ENCODE assay signal across 6 cellular contexts in the genomic region with DNA sequence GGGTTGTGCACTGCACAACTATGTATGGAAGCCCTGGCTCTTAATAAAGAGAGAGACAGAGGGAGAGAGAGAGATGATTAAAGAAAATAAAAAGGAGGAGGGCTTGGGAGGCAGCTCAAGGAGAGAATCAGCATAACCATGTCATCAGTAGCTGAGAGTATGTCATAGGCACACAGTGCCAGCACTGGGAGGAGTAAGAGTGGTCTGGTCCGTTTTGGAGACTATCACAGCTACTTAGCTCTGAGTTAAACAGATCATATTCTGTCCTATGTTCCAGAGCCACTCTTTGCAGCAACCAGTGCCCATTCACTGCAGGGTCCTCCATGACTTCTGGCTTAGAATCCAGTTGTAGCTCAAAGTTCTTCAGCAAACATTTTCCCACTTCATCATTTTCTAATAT.
"Had no signal": no experiment of that assay in that cellular context is flagged by ENCODE, and none has a peak within 500 bp of the region (broad histone marks: within the 10 kb centered on the region; RNA-seq: fewer than 3 reads in every experiment).

No MANE protein-coding gene starts in this region.

- DNase-seq: GM23248, H9, HCEC 1CT, HFFc6, KBM-7 had no signal

- H3K9ac ChIP-seq: GM23248 had no signal

- H3K27ac ChIP-seq: GM23248, HL-60 had no signal

- H2AFZ ChIP-seq: GM23248 had no signal

- H3K4me3 ChIP-seq: GM23248 had no signal
